9 cellular contexts compared by ENCODE assay signal in the genomic region with DNA sequence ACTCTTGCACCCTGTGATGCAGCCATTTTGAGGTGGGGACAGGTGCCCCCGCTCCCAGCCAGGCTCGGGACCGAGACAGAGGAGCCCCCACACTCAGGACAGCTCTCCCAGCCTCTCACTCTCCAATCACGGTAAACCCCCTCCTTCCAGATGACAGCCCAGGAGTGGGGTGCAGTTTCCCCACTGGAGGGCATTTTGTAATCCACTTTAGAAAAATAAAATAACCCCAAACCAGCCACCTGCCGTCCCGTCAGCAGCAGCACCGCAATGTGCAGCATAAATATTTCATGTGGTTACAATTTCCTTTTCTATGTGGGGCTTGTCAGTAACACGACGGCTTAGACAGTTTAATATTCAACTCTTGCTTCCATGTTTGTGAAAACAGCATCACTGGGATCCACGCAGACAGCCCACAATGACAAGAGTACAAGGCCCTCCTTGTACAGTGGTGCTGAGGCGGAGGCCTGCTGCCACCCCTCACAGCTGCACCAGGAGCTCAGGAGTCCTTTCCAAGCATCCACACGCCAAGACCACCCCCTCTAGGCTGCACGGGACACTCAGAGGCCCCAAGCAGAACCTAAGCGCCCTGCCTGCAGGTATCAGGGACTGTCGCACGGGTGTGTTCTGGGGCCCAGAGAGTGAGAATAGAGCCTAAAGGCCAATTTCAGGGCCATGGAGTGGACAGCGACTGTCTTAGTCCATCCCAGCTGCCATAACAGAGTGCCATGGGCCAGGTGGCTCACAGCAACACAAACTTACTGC.
DNase-seq lines count a peak whose midpoint lies in the region; ATAC-seq and TF ChIP-seq lines count a peak whose summit lies in the region.
"Had no signal": no experiment of that assay in that cellular context is flagged by ENCODE, and none has a peak within 500 bp of the region (broad histone marks: within the 10 kb centered on the region; RNA-seq: fewer than 3 reads in every experiment).

No MANE protein-coding gene starts in this region.

- no peaks in the 10 kb centered on the region for H3K27me3 ChIP-seq in hepatocyte

- no peaks in the 10 kb centered on the region for H4K20me1 ChIP-seq in hepatocyte (ENCODE audit: insufficient read depth, poor library complexity, severe bottlenecking)

- peaks cover 74% of the 10 kb centered on the region for H3K4me1 Mint-ChIP-seq in activated naive CD8-positive, alpha-beta T cell treated with anti-CD3 and anti-CD28 coated beads, Interleukin-2, amount 50 U/mL, for 24 hours

- peaks cover 1% of the 10 kb centered on the region for H3K36me3 Mint-ChIP-seq in activated naive CD8-positive, alpha-beta T cell treated with anti-CD3 and anti-CD28 coated beads, Interleukin-2, amount 50 U/mL, for 24 hours (ENCODE audit: low read depth)

- H3K27ac ChIP-seq in hepatocyte: no peak overlapping the region

- H2AFZ ChIP-seq in hepatocyte: no peak overlapping the region

- POLR2A ChIA-PET in GM10248 (lab: Yijun Ruan, JAX): interaction anchor here (0.6 kb wide), 2 partner anchors 129 to 313 kb away, joined by 5 read pairs; no protein-coding TSS in a partner anchor

- peak; percentile 9 for ATAC-seq in activated naive CD8-positive, alpha-beta T cell treated with anti-CD3 and anti-CD28 coated beads, Interleukin-2, amount 50 U/mL, for 24 hours
- ATAC-seq in GM21619 (IDR thresholded peaks at IDR 0.05; ENCODE audit: unreplicated experiment) (no peak), HG02759 (IDR thresholded peaks at IDR 0.05; ENCODE audit: unreplicated experiment) (no peak)

- TF ChIP-seq CTCF in GM10248 (IDR thresholded peaks at IDR 0.05; ENCODE audit: control extremely low read depth, extremely low read depth, low read depth, missing control alignments) (no peak), hepatocyte (IDR thresholded peaks at IDR 0.05; ENCODE audit: poor library complexity) (no peak)

- H3K4me3 Mint-ChIP-seq in activated naive CD8-positive, alpha-beta T cell treated with anti-CD3 and anti-CD28 coated beads, Interleukin-2, amount 50 U/mL, for 24 hours: peak overlapping the region; percentile 71

- no peaks in the 10 kb centered on the region for H3K9me3 ChIP-seq in hepatocyte (ENCODE audit: low read depth)

- peak overlapping the region; percentile 91 for H3K27ac Mint-ChIP-seq in activated naive CD8-positive, alpha-beta T cell treated with anti-CD3 and anti-CD28 coated beads, Interleukin-2, amount 50 U/mL, for 24 hours

- H3K4me2 ChIP-seq in hepatocyte: no peak overlapping the region

- peak; percentile 17 for DNase-seq in GM10248 (ENCODE audit: extremely low spot score)
- DNase-seq in T-helper 1 cell: peak in 4 of 5 donors; percentile 31 to 76 (median 38)
- DNase-seq in activated naive CD8-positive, alpha-beta T cell treated with anti-CD3 and anti-CD28 coated beads, Interleukin-2, amount 50 U/mL, for 24 hours: no peak
- DNase-seq in pons (ENCODE audit: low spot score): peak; percentile 68
- DNase-seq in hepatocyte (ENCODE audit: low spot score): no peak
- no peak for DNase-seq in NCI-H2196 (lab: John Stamatoyannopoulos, UW; ENCODE audit: unreplicated experiment)
- DNase-seq: occipital lobe had no signal

- H3K9me2 ChIP-seq in hepatocyte (replicated peaks; ENCODE audit: insufficient read depth): no peaks in the 10 kb centered on the region

- no peaks in the 10 kb centered on the region for H3K79me2 ChIP-seq in hepatocyte

- 86% methylated on average over 16 of the region's 17 CpGs for WGBS in hepatocyte (ENCODE audit: low lambda C conversion rate, missing lambda C conversion rate)

- no peaks in the 10 kb centered on the region for H3K4me1 ChIP-seq in hepatocyte (ENCODE audit: insufficient read depth)

- no peaks in the 10 kb centered on the region for H3K36me3 ChIP-seq in hepatocyte (replicated peaks; ENCODE audit: insufficient read depth, low read depth)

- no peak overlapping the region for H3K4me3 ChIP-seq in hepatocyte

- H3K27me3 Mint-ChIP-seq in activated naive CD8-positive, alpha-beta T cell treated with anti-CD3 and anti-CD28 coated beads, Interleukin-2, amount 50 U/mL, for 24 hours: peaks cover 2% of the 10 kb centered on the region

- no peaks in the 10 kb centered on the region for H3K9me3 Mint-ChIP-seq in activated naive CD8-positive, alpha-beta T cell treated with anti-CD3 and anti-CD28 coated beads, Interleukin-2, amount 50 U/mL, for 24 hours

- CTCF ChIA-PET in GM10248 (lab: Yijun Ruan, JAX): interaction anchor here (1.0 to 3.4 kb wide), 4 partner anchors 9 to 320 kb away, joined by 3 to 18 read pairs (median 8); no protein-coding TSS in a partner anchor

Comparison
In these comparisons a context has a peak if more than half of its experiments do, and no peak if none do; other contexts are left out.
1. DNase-seq: peak in GM10248 (single experiment), T-helper 1 cell (4 of 5) and pons (single experiment); none in activated naive CD8-positive, alpha-beta T cell treated with anti-CD3 and anti-CD28 coated beads, Interleukin-2, amount 50 U/mL, for 24 hours (single experiment), hepatocyte (single experiment) and NCI-H2196 (single experiment).